Comparison of ENCODE assay signal across 2 cellular contexts in the genomic region with DNA sequence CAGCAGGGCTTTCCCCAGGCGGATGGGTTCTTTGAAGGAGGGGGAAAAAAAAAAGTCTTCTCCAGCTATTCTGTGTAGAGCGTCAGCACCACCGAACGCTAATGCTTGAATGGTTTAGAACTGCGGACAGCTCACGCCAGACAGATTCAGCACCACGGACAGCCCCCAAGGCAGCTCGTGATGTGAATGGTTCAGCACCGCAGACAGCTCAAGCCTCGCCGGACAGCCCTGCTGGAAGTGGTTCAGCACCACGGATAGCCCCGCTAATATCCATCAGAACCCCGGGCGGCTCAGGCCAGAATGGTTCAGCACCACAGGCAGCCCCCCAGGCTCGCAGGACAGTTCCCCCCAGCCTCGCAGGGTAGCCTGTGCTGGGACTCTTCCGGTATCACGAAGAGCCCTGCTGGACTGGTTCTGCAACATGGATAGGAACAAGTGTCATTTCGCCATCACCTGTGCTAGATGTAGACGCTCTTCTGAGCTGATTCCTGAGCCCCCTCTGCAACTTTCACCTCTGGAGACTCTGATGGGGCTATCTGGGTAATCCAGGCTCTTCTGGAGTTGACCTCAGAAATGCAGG.
TF ChIP-seq lines count a peak whose summit lies in the region.

No MANE protein-coding gene starts in this region.

TF ChIP-seq in HCT116, 20 proteins besides CTCF, POLR2A, EP300 and RAD21:
- TF ChIP-seq ZBTB33 (IDR thresholded peaks at IDR 0.05; ENCODE audit: extremely low read depth, insufficient replicate concordance, low read length) (no peak), REST (IDR thresholded peaks at IDR 0.05; ENCODE audit: low read depth) (peak; percentile 71)

TF ChIP-seq in H1, 55 proteins besides CTCF, POLR2A, EP300 and RAD21:
- peak; percentile 96 to 97; a peak in 3 of 4 replicates for TF ChIP-seq HDAC2 (IDR thresholded peaks at IDR 0.05; ENCODE audit: borderline replicate concordance in 1 of 2, low read depth in 2 of 2, low read length in 2 of 2)
- peak; percentile 26 for TF ChIP-seq NANOG (IDR thresholded peaks at IDR 0.05; ENCODE audit: insufficient read depth, low read depth, low read length, poor library complexity, severe bottlenecking)
- no peak for TF ChIP-seq EZH2 (IDR thresholded peaks at IDR 0.05; ENCODE audit: low read depth, low read length, severe bottlenecking)
- no peak for TF ChIP-seq KDM1A (IDR thresholded peaks at IDR 0.05; ENCODE audit: borderline replicate concordance, low read length)
- no peak for TF ChIP-seq TAF1 (IDR thresholded peaks at IDR 0.05; ENCODE audit: low read depth, low read length)
- TF ChIP-seq CHD1 (IDR thresholded peaks at IDR 0.05; ENCODE audit: low read depth, low read length): no peak
- no peak for TF ChIP-seq CEBPB (IDR thresholded peaks at IDR 0.05; ENCODE audit: low read depth, low read length)
- TF ChIP-seq SIX5 (IDR thresholded peaks at IDR 0.05; ENCODE audit: low read depth, low read length): no peak
- TF ChIP-seq SIN3A (conservative IDR thresholded peaks at IDR 0.05 in 1 of 2, IDR thresholded peaks at IDR 0.05 in 1 of 2; ENCODE audit: low read depth in 1 of 2, low read length in 2 of 2): peak; percentile 100
- TF ChIP-seq, protein P1, sequence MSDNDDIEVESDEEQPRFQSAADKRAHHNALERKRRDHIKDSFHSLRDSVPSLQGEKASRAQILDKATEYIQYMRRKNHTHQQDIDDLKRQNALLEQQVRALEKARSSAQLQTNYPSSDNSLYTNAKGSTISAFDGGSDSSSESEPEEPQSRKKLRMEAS (IDR thresholded peaks at IDR 0.05): peak; percentile 66
- peak; percentile 99 for TF ChIP-seq SAP30 (IDR thresholded peaks at IDR 0.05; ENCODE audit: insufficient read depth, insufficient replicate concordance, low read length)
- 0 out of 2 replicates have a peak, but pooled peaks have one; percentile 23 for TF ChIP-seq CREB1 (IDR thresholded peaks at IDR 0.05)
- no peak for TF ChIP-seq POU5F1 (IDR thresholded peaks at IDR 0.05; ENCODE audit: low read depth, low read length)
- peak; percentile 96 for TF ChIP-seq TAF7 (optimal IDR thresholded peaks at IDR 0.05; ENCODE audit: borderline replicate concordance, low read depth, low read length)
TF ChIP-seq in H1: peak in this region for 7.
